Comparison of ENCODE assay signal across 1 cellular context in the genomic region with DNA sequence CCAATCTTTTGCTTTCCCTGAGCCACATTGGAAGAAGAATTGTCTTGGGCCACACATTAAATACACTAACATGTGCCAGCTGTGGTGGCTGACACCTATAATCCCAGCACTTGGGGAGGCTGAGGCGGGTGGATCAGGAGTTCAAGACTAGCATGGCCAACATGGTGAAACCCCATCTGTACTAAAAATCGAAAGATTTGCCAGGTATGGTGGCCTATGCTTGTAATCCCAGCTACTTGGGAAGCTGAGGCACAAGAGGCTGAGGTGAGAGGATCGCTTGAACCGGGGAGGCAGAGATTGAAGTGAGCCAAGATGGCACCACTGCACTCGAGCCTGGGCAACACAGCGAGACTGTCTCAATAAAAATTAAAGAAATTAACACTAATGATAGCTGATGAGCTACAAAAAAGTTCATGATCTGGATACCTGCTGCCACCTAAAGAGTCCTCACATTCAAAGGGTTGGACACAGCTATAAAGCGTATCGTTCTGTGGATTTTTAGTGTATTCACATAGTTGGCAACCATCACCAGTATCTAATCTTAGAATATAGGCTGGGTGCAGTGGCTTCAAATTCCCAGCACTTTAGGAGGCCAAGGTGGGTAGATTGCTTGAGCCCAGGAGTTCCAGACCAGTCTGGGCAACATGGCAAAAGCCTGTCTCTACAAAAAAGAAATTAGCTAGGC.
TF ChIP-seq lines count a peak whose summit lies in the region.

No MANE protein-coding gene starts in this region.

TF ChIP-seq in GM23338, 12 proteins besides CTCF, POLR2A, EP300 and RAD21:
- no peak for TF ChIP-seq EZH2phosphoT487 (IDR thresholded peaks at IDR 0.05; ENCODE audit: unreplicated experiment)
- no peak for TF ChIP-seq JUNB (IDR thresholded peaks at IDR 0.05; ENCODE audit: unreplicated experiment)
- no peak for TF ChIP-seq NANOG (IDR thresholded peaks at IDR 0.05; ENCODE audit: borderline replicate concordance)
- no peak for TF ChIP-seq STAT1 (IDR thresholded peaks at IDR 0.05; ENCODE audit: unreplicated experiment)
- TF ChIP-seq CREB1 (CRISPR knock-in tag; IDR thresholded peaks at IDR 0.05; ENCODE audit: low read depth) = no peak
- TF ChIP-seq POLR2AphosphoS5 (IDR thresholded peaks at IDR 0.05; ENCODE audit: low read depth) = no peak
- no peak for TF ChIP-seq ZNF331 (CRISPR knock-in tag; IDR thresholded peaks at IDR 0.05; ENCODE audit: low read depth)
- TF ChIP-seq, protein P1, sequence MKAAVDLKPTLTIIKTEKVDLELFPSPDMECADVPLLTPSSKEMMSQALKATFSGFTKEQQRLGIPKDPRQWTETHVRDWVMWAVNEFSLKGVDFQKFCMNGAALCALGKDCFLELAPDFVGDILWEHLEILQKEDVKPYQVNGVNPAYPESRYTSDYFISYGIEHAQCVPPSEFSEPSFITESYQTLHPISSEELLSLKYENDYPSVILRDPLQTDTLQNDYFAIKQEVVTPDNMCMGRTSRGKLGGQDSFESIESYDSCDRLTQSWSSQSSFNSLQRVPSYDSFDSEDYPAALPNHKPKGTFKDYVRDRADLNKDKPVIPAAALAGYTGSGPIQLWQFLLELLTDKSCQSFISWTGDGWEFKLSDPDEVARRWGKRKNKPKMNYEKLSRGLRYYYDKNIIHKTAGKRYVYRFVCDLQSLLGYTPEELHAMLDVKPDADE (IDR thresholded peaks at IDR 0.05) = no peak
- no peak for TF ChIP-seq ZNF114 (CRISPR knock-in tag; IDR thresholded peaks at IDR 0.05)
- TF ChIP-seq, protein P2, sequence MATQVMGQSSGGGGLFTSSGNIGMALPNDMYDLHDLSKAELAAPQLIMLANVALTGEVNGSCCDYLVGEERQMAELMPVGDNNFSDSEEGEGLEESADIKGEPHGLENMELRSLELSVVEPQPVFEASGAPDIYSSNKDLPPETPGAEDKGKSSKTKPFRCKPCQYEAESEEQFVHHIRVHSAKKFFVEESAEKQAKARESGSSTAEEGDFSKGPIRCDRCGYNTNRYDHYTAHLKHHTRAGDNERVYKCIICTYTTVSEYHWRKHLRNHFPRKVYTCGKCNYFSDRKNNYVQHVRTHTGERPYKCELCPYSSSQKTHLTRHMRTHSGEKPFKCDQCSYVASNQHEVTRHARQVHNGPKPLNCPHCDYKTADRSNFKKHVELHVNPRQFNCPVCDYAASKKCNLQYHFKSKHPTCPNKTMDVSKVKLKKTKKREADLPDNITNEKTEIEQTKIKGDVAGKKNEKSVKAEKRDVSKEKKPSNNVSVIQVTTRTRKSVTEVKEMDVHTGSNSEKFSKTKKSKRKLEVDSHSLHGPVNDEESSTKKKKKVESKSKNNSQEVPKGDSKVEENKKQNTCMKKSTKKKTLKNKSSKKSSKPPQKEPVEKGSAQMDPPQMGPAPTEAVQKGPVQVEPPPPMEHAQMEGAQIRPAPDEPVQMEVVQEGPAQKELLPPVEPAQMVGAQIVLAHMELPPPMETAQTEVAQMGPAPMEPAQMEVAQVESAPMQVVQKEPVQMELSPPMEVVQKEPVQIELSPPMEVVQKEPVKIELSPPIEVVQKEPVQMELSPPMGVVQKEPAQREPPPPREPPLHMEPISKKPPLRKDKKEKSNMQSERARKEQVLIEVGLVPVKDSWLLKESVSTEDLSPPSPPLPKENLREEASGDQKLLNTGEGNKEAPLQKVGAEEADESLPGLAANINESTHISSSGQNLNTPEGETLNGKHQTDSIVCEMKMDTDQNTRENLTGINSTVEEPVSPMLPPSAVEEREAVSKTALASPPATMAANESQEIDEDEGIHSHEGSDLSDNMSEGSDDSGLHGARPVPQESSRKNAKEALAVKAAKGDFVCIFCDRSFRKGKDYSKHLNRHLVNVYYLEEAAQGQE (IDR thresholded peaks at IDR 0.05; ENCODE audit: unreplicated experiment) = no peak
- TF ChIP-seq, protein P3, sequence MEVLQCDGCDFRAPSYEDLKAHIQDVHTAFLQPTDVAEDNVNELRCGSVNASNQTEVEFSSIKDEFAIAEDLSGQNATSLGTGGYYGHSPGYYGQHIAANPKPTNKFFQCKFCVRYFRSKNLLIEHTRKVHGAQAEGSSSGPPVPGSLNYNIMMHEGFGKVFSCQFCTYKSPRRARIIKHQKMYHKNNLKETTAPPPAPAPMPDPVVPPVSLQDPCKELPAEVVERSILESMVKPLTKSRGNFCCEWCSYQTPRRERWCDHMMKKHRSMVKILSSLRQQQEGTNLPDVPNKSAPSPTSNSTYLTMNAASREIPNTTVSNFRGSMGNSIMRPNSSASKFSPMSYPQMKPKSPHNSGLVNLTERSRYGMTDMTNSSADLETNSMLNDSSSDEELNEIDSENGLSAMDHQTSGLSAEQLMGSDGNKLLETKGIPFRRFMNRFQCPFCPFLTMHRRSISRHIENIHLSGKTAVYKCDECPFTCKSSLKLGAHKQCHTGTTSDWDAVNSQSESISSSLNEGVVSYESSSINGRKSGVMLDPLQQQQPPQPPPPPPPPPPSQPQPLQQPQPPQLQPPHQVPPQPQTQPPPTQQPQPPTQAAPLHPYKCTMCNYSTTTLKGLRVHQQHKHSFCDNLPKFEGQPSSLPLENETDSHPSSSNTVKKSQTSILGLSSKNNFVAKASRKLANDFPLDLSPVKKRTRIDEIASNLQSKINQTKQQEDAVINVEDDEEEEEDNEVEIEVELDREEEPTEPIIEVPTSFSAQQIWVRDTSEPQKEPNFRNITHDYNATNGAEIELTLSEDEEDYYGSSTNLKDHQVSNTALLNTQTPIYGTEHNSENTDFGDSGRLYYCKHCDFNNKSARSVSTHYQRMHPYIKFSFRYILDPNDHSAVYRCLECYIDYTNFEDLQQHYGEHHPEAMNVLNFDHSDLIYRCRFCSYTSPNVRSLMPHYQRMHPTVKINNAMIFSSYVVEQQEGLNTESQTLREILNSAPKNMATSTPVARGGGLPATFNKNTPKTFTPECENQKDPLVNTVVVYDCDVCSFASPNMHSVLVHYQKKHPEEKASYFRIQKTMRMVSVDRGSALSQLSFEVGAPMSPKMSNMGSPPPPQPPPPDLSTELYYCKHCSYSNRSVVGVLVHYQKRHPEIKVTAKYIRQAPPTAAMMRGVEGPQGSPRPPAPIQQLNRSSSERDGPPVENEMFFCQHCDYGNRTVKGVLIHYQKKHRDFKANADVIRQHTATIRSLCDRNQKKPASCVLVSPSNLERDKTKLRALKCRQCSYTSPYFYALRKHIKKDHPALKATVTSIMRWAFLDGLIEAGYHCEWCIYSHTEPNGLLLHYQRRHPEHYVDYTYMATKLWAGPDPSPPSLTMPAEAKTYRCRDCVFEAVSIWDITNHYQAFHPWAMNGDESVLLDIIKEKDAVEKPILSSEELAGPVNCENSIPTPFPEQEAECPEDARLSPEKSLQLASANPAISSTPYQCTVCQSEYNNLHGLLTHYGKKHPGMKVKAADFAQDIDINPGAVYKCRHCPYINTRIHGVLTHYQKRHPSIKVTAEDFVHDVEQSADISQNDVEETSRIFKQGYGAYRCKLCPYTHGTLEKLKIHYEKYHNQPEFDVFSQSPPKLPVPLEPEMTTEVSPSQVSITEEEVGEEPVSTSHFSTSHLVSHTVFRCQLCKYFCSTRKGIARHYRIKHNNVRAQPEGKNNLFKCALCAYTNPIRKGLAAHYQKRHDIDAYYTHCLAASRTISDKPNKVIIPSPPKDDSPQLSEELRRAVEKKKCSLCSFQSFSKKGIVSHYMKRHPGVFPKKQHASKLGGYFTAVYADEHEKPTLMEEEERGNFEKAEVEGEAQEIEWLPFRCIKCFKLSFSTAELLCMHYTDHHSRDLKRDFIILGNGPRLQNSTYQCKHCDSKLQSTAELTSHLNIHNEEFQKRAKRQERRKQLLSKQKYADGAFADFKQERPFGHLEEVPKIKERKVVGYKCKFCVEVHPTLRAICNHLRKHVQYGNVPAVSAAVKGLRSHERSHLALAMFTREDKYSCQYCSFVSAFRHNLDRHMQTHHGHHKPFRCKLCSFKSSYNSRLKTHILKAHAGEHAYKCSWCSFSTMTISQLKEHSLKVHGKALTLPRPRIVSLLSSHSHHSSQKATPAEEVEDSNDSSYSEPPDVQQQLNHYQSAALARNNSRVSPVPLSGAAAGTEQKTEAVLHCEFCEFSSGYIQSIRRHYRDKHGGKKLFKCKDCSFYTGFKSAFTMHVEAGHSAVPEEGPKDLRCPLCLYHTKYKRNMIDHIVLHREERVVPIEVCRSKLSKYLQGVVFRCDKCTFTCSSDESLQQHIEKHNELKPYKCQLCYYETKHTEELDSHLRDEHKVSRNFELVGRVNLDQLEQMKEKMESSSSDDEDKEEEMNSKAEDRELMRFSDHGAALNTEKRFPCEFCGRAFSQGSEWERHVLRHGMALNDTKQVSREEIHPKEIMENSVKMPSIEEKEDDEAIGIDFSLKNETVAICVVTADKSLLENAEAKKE (CRISPR knock-in tag; IDR thresholded peaks at IDR 0.05) = no peak
